In genomic region chr1:110203021-110203661, GRCh38 we compare ENCODE assay signal across 8 cellular contexts. TPM values are rescaled to one million over a fixed set of nuclear protein-coding genes. Genes with fewer than 3 reads are reported as not detected.
DNase-seq lines count a peak whose midpoint lies in the region; ATAC-seq and TF ChIP-seq lines count a peak whose summit lies in the region.

No MANE protein-coding gene starts in this region.

- no peaks in the 10 kb centered on the region for H3K9me3 ChIP-seq in KOPT-K1 (ENCODE audit: insufficient read depth, low read length, poor library complexity, severe bottlenecking)

- peak overlapping the region; percentile 91 for H3K27ac Mint-ChIP-seq in activated T-cell treated with anti-CD3 and anti-CD28 coated beads, Interleukin-2, amount 50 U/mL, for 24 hours

- peaks cover 20% of the 10 kb centered on the region for H3K4me1 Mint-ChIP-seq in activated T-cell treated with anti-CD3 and anti-CD28 coated beads, Interleukin-2, amount 50 U/mL, for 24 hours (ENCODE audit: low read depth)

- TF ChIP-seq CTCF in omental fat pad (IDR thresholded peaks at IDR 0.05): peak in 2 of 3 donors; percentile 66 to 73

- DNase-seq in DMS79 treated with DMSO at 0.1 percent for 48 hours (lab: John Stamatoyannopoulos, UW) (peak; percentile 74), RKO (ENCODE audit: low spot score) (peak; percentile 72), fibroblast of peridontal ligament (ENCODE audit: extremely low read depth) (peak; percentile 77), omental fat pad (ENCODE audit: low spot score) (no peak), ureter (ENCODE audit: low spot score) (peak; percentile 75)
- DNase-seq in activated T-cell treated with anti-CD3 and anti-CD28 coated beads, Interleukin-2, amount 50 U/mL, for 24 hours: peak; percentile 55

- no peaks in the 10 kb centered on the region for H3K9me3 Mint-ChIP-seq in activated T-cell treated with anti-CD3 and anti-CD28 coated beads, Interleukin-2, amount 50 U/mL, for 24 hours

- H3K36me3 Mint-ChIP-seq in activated T-cell treated with anti-CD3 and anti-CD28 coated beads, Interleukin-2, amount 50 U/mL, for 24 hours (ENCODE audit: low read depth): no peaks in the 10 kb centered on the region

- no peaks in the 10 kb centered on the region for H3K36me3 ChIP-seq in KOPT-K1 (ENCODE audit: insufficient read depth, low read length)

- H3K4me3 Mint-ChIP-seq in activated T-cell treated with anti-CD3 and anti-CD28 coated beads, Interleukin-2, amount 50 U/mL, for 24 hours: peak overlapping the region; percentile 16

- ATAC-seq in omental fat pad (ENCODE audit: low FRiP score) (no peak), HG02852 (IDR thresholded peaks at IDR 0.05; ENCODE audit: unreplicated experiment) (no peak)

- H3K27ac ChIP-seq in KOPT-K1 (ENCODE audit: low read depth, low read length, poor library complexity, severe bottlenecking): peak overlapping the region; percentile 29

- H3K27me3 Mint-ChIP-seq in activated T-cell treated with anti-CD3 and anti-CD28 coated beads, Interleukin-2, amount 50 U/mL, for 24 hours: no peaks in the 10 kb centered on the region

RNA-seq across cellular contexts. Expression of gene KCNC4, which starts 7.0 kb away (rescaled TPM):
- total RNA-seq in omental fat pad (10 to 100 TPM in 1 of 4 donors, 1 to 10 TPM in 3; 4.4 to 12.0 (median 6.7) TPM), ureter (5.2 TPM)

RNA-seq across cellular contexts. Expression of gene SLC6A17, which starts 52.8 kb away (rescaled TPM):
- total RNA-seq in omental fat pad: under 1 TPM in 3 of 4 donors, not detected in 1; 0.06 to 0.19 (median 0.12) TPM
- not detected for total RNA-seq in ureter
